In the genomic region with DNA sequence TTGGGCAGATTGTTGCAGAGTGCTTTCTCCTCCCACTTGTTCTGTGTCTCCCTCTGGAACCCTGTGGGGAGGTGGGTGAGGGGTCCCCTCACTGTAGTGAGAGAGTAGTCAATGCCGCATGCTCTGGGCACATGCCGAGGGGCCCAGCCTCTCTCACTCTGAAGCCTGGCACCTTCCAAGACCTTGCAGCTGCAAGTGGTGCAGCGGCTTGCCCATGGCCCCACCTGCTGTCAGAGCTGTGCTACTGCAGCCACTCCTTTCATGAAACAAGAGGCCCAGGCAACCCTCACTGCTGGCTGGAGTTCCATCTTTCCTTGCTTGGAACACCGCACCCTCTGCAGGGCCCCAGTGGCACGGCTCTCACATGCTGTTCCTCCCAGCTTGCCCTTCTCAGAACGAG, we compare ENCODE assay signal across 8 cellular contexts. TPM values are rescaled to one million over a fixed set of nuclear protein-coding genes. Genes with fewer than 3 reads are reported as not detected.
DNase-seq lines count a peak whose midpoint lies in the region; ATAC-seq and TF ChIP-seq lines count a peak whose summit lies in the region.

No MANE protein-coding gene starts in this region.

- H3K9me3 ChIP-seq in GM23248 (ENCODE audit: low read depth) (no peaks in the 10 kb centered on the region), RWPE2 (ENCODE audit: severe bottlenecking) (no peaks in the 10 kb centered on the region)

- H3K36me3 ChIP-seq in GM23248 (ENCODE audit: low read depth) = no peaks in the 10 kb centered on the region
- no peaks in the 10 kb centered on the region for H3K36me3 ChIP-seq in RWPE2 (ENCODE audit: low read depth)

- H3K4me1 ChIP-seq in GM23248 (ENCODE audit: insufficient read depth) (no peaks in the 10 kb centered on the region), RWPE2 (ENCODE audit: insufficient read depth, poor library complexity, severe bottlenecking) (no peaks in the 10 kb centered on the region)

- H4K20me1 ChIP-seq in GM23248 (ENCODE audit: insufficient read depth) = no peaks in the 10 kb centered on the region

- H3K27ac ChIP-seq in GM23248 (no peak overlapping the region), RWPE2 (ENCODE audit: poor library complexity, severe bottlenecking) (no peak overlapping the region)

- no peak overlapping the region for H3K4me3 ChIP-seq in GM23248
- no peak overlapping the region for H3K4me3 ChIP-seq in RWPE2 (ENCODE audit: severe bottlenecking)

- H3K27me3 Mint-ChIP-seq in activated naive CD4-positive, alpha-beta T cell treated with anti-CD3 and anti-CD28 coated beads, Interleukin-2, amount 50 U/mL, for 24 hours = no peaks in the 10 kb centered on the region
- peaks cover 9% of the 10 kb centered on the region for H3K27me3 Mint-ChIP-seq in progenitor cell of endocrine pancreas

- peak overlapping the region; percentile 70 for H3K27ac Mint-ChIP-seq in activated naive CD4-positive, alpha-beta T cell treated with anti-CD3 and anti-CD28 coated beads, Interleukin-2, amount 50 U/mL, for 24 hours
- H3K27ac Mint-ChIP-seq in progenitor cell of endocrine pancreas = no peak overlapping the region

- H3K9ac ChIP-seq in GM23248 = no peak overlapping the region

- in situ Hi-C loops in GM23248 (cut with MboI) = loop anchor here (10.0 kb wide), 1 partner anchor 98 kb away; no protein-coding TSS in a partner anchor

- DNase-seq in GM23248 (peak; percentile 87), RWPE2 (ENCODE audit: low spot score) (no peak), Right ventricle myocardium superior (peak; percentile 86), progenitor cell of endocrine pancreas (ENCODE audit: low spot score, unreplicated experiment) (peak; percentile 62), ureter (ENCODE audit: low spot score) (peak; percentile 88), NCI-H2029 (lab: John Stamatoyannopoulos, UW) (no peak)

- no peak overlapping the region for H3K4me2 ChIP-seq in GM23248 (ENCODE audit: unreplicated experiment)

- intact Hi-C loops in Right ventricle myocardium superior (cut with DNase I) = loop anchor here (10.0 kb wide), 1 partner anchor 368 kb away; no protein-coding TSS in a partner anchor

- WGBS in GM23248 (ENCODE audit: low coverage in 1 of 2, low lambda C conversion rate in 2 of 2, missing lambda C conversion rate in 2 of 2), 2 experiments = 1 to 3% methylated on average over 6 of the region's 6 CpGs

- H3K4me3 Mint-ChIP-seq in activated naive CD4-positive, alpha-beta T cell treated with anti-CD3 and anti-CD28 coated beads, Interleukin-2, amount 50 U/mL, for 24 hours = peak overlapping the region; percentile 9
- no peak overlapping the region for H3K4me3 Mint-ChIP-seq in progenitor cell of endocrine pancreas (ENCODE audit: low read depth)

- peak; percentile 69 for TF ChIP-seq CTCF in RWPE2 (IDR thresholded peaks at IDR 0.05; ENCODE audit: poor library complexity, severe bottlenecking)
- peak; percentile 81 for TF ChIP-seq CTCF in progenitor cell of endocrine pancreas (IDR thresholded peaks at IDR 0.05; ENCODE audit: unreplicated experiment)

- H3K4me1 Mint-ChIP-seq in activated naive CD4-positive, alpha-beta T cell treated with anti-CD3 and anti-CD28 coated beads, Interleukin-2, amount 50 U/mL, for 24 hours = peaks cover 7% of the 10 kb centered on the region
- H3K4me1 Mint-ChIP-seq in progenitor cell of endocrine pancreas (ENCODE audit: low read depth) = peaks cover 4% of the 10 kb centered on the region

- no peaks in the 10 kb centered on the region for H3K79me2 ChIP-seq in GM23248 (ENCODE audit: insufficient read depth)

- H3K27me3 ChIP-seq in GM23248 (replicated peaks; ENCODE audit: insufficient read depth) (peaks cover 3% of the 10 kb centered on the region; the same call in 1 of the 2 replicates), RWPE2 (ENCODE audit: insufficient read depth, poor library complexity, severe bottlenecking) (no peaks in the 10 kb centered on the region)

- H3K9me3 Mint-ChIP-seq in activated naive CD4-positive, alpha-beta T cell treated with anti-CD3 and anti-CD28 coated beads, Interleukin-2, amount 50 U/mL, for 24 hours = no peaks in the 10 kb centered on the region
- no peaks in the 10 kb centered on the region for H3K9me3 Mint-ChIP-seq in progenitor cell of endocrine pancreas (ENCODE audit: low read depth)

- H3F3A ChIP-seq in GM23248 (ENCODE audit: insufficient read depth) = no peaks in the 10 kb centered on the region

- no peaks in the 10 kb centered on the region for H3K9me2 ChIP-seq in GM23248 (ENCODE audit: insufficient read depth)

- ATAC-seq in RWPE2 (ENCODE audit: low read depth) = peak; percentile 50; the same call in 2 of the 3 replicates
- ATAC-seq in Right ventricle myocardium superior (ENCODE audit: poor library complexity) = peak; percentile 97
- no peak for ATAC-seq in HG03108 (IDR thresholded peaks at IDR 0.05; ENCODE audit: unreplicated experiment)

- no peaks in the 10 kb centered on the region for H3K36me3 Mint-ChIP-seq in activated naive CD4-positive, alpha-beta T cell treated with anti-CD3 and anti-CD28 coated beads, Interleukin-2, amount 50 U/mL, for 24 hours
- H3K36me3 Mint-ChIP-seq in progenitor cell of endocrine pancreas (ENCODE audit: insufficient read depth) = no peaks in the 10 kb centered on the region

- no peak overlapping the region for H2AFZ ChIP-seq in GM23248

RNA-seq across cellular contexts. Expression of a gene that starts 58.4 kb away (rescaled TPM):
- 1,783 and 1,897 TPM in 2 replicates for total RNA-seq in GM23248 (2014; rRNA removed; shearing (Covaris generic))
- polyA plus RNA-seq in GM23248 (2016; fragmentation: Nextera tagmentation; extraction: Ambion mirVana) = 685 and 707 TPM in 2 replicates
- total RNA-seq in Right ventricle myocardium superior (173 TPM), progenitor cell of endocrine pancreas (135 and 137 TPM in 2 replicates), ureter (289 TPM)

Comparison
In these comparisons a context has a peak if more than half of its experiments do, and no peak if none do; other contexts are left out.
1. DNase-seq: peak in GM23248 (single experiment), Right ventricle myocardium superior (single experiment), progenitor cell of endocrine pancreas (single experiment) and ureter (single experiment); none in RWPE2 (single experiment) and NCI-H2029 (single experiment).